Comparison of ENCODE assay signal across 1 cellular context in genomic region chr3:150727653-150728502, GRCh38.
TF ChIP-seq lines count a peak whose summit lies in the region.

No MANE protein-coding gene starts in this region.

TF ChIP-seq in K562, 482 proteins besides CTCF, POLR2A, EP300 and RAD21 (continued from another document and continues in another):
- TF ChIP-seq, protein P1, sequence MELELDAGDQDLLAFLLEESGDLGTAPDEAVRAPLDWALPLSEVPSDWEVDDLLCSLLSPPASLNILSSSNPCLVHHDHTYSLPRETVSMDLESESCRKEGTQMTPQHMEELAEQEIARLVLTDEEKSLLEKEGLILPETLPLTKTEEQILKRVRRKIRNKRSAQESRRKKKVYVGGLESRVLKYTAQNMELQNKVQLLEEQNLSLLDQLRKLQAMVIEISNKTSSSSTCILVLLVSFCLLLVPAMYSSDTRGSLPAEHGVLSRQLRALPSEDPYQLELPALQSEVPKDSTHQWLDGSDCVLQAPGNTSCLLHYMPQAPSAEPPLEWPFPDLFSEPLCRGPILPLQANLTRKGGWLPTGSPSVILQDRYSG (tag; conservative IDR thresholded peaks at IDR 0.05; ENCODE audit: low read depth) = no peak; the same call in 1 of the 2 replicates
- TF ChIP-seq ZNF146 (CRISPR knock-in tag; IDR thresholded peaks at IDR 0.05; ENCODE audit: unreplicated experiment) (no peak), MCM3 (IDR thresholded peaks at IDR 0.05) (no peak), ZNF134 (CRISPR knock-in tag; conservative IDR thresholded peaks at IDR 0.05) (peak; percentile 28; the same call in 1 of the 2 replicates), MEIS2 (IDR thresholded peaks at IDR 0.05; ENCODE audit: partially characterized antibody) (peak; percentile 48), MAZ (CRISPR knock-in tag; conservative IDR thresholded peaks at IDR 0.05 in 1 of 2, IDR thresholded peaks at IDR 0.05 in 1 of 2) (no peak), SNIP1 (IDR thresholded peaks at IDR 0.05; ENCODE audit: low read depth) (no peak), SNRNP70 (optimal IDR thresholded peaks at IDR 0.05; ENCODE audit: low read depth, low read length) (no peak), CHD2 (IDR thresholded peaks at IDR 0.05; ENCODE audit: low read depth, low read length) (no peak), MEF2D (tag; conservative IDR thresholded peaks at IDR 0.05; ENCODE audit: low read depth) (no peak), CBX3 (IDR thresholded peaks at IDR 0.05; ENCODE audit: borderline replicate concordance in 1 of 2, low read length in 2 of 2) (peak in 1 of 2 experiments; percentile 36; a peak in 1 of 3 replicates), NR1H2 (CRISPR knock-in tag; IDR thresholded peaks at IDR 0.05) (no peak), NELFE (IDR thresholded peaks at IDR 0.05; ENCODE audit: insufficient read depth, insufficient read length) (no peak), NBN (IDR thresholded peaks at IDR 0.05; ENCODE audit: low read depth) (peak; percentile 65; the same call in 1 of the 2 replicates), CEBPG (CRISPR knock-in tag; IDR thresholded peaks at IDR 0.05) (peak; percentile 72; the same call in 1 of the 2 replicates), CEBPG (tag; conservative IDR thresholded peaks at IDR 0.05 in 1 of 2, IDR thresholded peaks at IDR 0.05 in 1 of 2) (no peak), CGGBP1 (CRISPR knock-in tag; IDR thresholded peaks at IDR 0.05) (no peak), TBL1XR1 (IDR thresholded peaks at IDR 0.05; ENCODE audit: low read length in 2 of 2) (no peak), KLF6 (CRISPR knock-in tag; IDR thresholded peaks at IDR 0.05; ENCODE audit: borderline replicate concordance) (no peak), NCOR1 (IDR thresholded peaks at IDR 0.05) (peak; percentile 72), ZBTB8A (IDR thresholded peaks at IDR 0.05; ENCODE audit: partially characterized antibody) (no peak), MYC (IDR thresholded peaks at IDR 0.05; ENCODE audit: low read depth, low read length) (no peak; the same call in 1 of the 2 replicates), MYC (CRISPR knock-in tag; IDR thresholded peaks at IDR 0.05; ENCODE audit: borderline replicate concordance, low read depth) (no peak), TAL1 (IDR thresholded peaks at IDR 0.05) (peak; percentile 77), MCM5 (IDR thresholded peaks at IDR 0.05; ENCODE audit: low read depth) (no peak), ATF1 (CRISPR knock-in tag; IDR thresholded peaks at IDR 0.05) (no peak), ATF1 (tag; IDR thresholded peaks at IDR 0.05) (peak; percentile 71), ZSCAN32 (CRISPR knock-in tag; IDR thresholded peaks at IDR 0.05) (no peak), STAT5A (IDR thresholded peaks at IDR 0.05; ENCODE audit: borderline replicate concordance, low read length) (peak; percentile 60; the same call in 1 of the 2 replicates), ARID1B (IDR thresholded peaks at IDR 0.05) (peak; percentile 91), ZNF140 (CRISPR knock-in tag; IDR thresholded peaks at IDR 0.05) (no peak), ARID3A (IDR thresholded peaks at IDR 0.05; ENCODE audit: borderline replicate concordance, low read depth, low read length) (no peak), ZNF311 (CRISPR knock-in tag; IDR thresholded peaks at IDR 0.05) (0 out of 2 replicates have a peak, but pooled peaks have one; percentile 8), RBM39 (optimal IDR thresholded peaks at IDR 0.05; ENCODE audit: low read depth, low read length) (no peak), MTA2 (IDR thresholded peaks at IDR 0.05; ENCODE audit: low read depth) (peak; percentile 61), ZFPM2 (CRISPR knock-in tag; IDR thresholded peaks at IDR 0.05) (no peak), FOSL1 (tag; conservative IDR thresholded peaks at IDR 0.05) (peak; percentile 39), PBX2 (CRISPR knock-in tag; IDR thresholded peaks at IDR 0.05; ENCODE audit: low read depth) (no peak), PBX2 (tag; conservative IDR thresholded peaks at IDR 0.05; ENCODE audit: low read depth) (no peak), EP400 (IDR thresholded peaks at IDR 0.05) (peak; percentile 37; the same call in 1 of the 2 replicates), HDAC1 (IDR thresholded peaks at IDR 0.05) (no peak), RBM17 (IDR thresholded peaks at IDR 0.05; ENCODE audit: borderline replicate concordance, low read depth, low read length) (no peak), SMAD1 (IDR thresholded peaks at IDR 0.05; ENCODE audit: low read depth, low read length, partially characterized antibody) (no peak), CCAR2 (IDR thresholded peaks at IDR 0.05; ENCODE audit: low read depth, low read length) (no peak), KAT8 (IDR thresholded peaks at IDR 0.05; ENCODE audit: low read depth) (no peak), SLC30A9 (CRISPR knock-in tag; IDR thresholded peaks at IDR 0.05) (no peak), NRF1 (conservative IDR thresholded peaks at IDR 0.05 in 1 of 2, IDR thresholded peaks at IDR 0.05 in 1 of 2) (peak in 1 of 2 experiments; percentile 48; a peak in 3 of 4 replicates)
- TF ChIP-seq, protein P2, sequence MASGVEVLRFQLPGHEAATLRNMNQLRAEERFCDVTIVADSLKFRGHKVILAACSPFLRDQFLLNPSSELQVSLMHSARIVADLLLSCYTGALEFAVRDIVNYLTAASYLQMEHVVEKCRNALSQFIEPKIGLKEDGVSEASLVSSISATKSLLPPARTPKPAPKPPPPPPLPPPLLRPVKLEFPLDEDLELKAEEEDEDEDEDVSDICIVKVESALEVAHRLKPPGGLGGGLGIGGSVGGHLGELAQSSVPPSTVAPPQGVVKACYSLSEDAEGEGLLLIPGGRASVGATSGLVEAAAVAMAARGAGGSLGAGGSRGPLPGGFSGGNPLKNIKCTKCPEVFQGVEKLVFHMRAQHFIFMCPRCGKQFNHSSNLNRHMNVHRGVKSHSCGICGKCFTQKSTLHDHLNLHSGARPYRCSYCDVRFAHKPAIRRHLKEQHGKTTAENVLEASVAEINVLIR (CRISPR knock-in tag; IDR thresholded peaks at IDR 0.05) = peak; percentile 20; the same call in 1 of the 2 replicates
- TF ChIP-seq, protein P3, sequence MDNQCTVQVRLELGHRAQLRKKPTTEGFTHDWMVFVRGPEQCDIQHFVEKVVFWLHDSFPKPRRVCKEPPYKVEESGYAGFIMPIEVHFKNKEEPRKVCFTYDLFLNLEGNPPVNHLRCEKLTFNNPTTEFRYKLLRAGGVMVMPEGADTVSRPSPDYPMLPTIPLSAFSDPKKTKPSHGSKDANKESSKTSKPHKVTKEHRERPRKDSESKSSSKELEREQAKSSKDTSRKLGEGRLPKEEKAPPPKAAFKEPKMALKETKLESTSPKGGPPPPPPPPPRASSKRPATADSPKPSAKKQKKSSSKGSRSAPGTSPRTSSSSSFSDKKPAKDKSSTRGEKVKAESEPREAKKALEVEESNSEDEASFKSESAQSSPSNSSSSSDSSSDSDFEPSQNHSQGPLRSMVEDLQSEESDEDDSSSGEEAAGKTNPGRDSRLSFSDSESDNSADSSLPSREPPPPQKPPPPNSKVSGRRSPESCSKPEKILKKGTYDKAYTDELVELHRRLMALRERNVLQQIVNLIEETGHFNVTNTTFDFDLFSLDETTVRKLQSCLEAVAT (IDR thresholded peaks at IDR 0.05) = peak in 1 of 2 experiments; percentile 48; a peak in 2 of 4 replicates
- TF ChIP-seq, protein P4, sequence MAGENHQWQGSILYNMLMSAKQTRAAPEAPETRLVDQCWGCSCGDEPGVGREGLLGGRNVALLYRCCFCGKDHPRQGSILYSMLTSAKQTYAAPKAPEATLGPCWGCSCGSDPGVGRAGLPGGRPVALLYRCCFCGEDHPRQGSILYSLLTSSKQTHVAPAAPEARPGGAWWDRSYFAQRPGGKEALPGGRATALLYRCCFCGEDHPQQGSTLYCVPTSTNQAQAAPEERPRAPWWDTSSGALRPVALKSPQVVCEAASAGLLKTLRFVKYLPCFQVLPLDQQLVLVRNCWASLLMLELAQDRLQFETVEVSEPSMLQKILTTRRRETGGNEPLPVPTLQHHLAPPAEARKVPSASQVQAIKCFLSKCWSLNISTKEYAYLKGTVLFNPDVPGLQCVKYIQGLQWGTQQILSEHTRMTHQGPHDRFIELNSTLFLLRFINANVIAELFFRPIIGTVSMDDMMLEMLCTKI (IDR thresholded peaks at IDR 0.05; ENCODE audit: partially characterized antibody) = no peak
- TF ChIP-seq, protein P5, sequence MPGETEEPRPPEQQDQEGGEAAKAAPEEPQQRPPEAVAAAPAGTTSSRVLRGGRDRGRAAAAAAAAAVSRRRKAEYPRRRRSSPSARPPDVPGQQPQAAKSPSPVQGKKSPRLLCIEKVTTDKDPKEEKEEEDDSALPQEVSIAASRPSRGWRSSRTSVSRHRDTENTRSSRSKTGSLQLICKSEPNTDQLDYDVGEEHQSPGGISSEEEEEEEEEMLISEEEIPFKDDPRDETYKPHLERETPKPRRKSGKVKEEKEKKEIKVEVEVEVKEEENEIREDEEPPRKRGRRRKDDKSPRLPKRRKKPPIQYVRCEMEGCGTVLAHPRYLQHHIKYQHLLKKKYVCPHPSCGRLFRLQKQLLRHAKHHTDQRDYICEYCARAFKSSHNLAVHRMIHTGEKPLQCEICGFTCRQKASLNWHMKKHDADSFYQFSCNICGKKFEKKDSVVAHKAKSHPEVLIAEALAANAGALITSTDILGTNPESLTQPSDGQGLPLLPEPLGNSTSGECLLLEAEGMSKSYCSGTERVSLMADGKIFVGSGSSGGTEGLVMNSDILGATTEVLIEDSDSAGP (CRISPR knock-in tag; IDR thresholded peaks at IDR 0.05) = no peak
- TF ChIP-seq, protein P6, sequence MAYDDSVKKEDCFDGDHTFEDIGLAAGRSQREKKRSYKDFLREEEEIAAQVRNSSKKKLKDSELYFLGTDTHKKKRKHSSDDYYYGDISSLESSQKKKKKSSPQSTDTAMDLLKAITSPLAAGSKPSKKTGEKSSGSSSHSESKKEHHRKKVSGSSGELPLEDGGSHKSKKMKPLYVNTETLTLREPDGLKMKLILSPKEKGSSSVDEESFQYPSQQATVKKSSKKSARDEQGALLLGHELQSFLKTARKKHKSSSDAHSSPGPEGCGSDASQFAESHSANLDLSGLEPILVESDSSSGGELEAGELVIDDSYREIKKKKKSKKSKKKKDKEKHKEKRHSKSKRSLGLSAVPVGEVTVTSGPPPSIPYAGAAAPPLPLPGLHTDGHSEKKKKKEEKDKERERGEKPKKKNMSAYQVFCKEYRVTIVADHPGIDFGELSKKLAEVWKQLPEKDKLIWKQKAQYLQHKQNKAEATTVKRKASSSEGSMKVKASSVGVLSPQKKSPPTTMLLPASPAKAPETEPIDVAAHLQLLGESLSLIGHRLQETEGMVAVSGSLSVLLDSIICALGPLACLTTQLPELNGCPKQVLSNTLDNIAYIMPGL (CRISPR knock-in tag; IDR thresholded peaks at IDR 0.05) = no peak
- TF ChIP-seq, protein P7, sequence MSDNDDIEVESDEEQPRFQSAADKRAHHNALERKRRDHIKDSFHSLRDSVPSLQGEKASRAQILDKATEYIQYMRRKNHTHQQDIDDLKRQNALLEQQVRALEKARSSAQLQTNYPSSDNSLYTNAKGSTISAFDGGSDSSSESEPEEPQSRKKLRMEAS (CRISPR knock-in tag; IDR thresholded peaks at IDR 0.05) = no peak
- TF ChIP-seq, protein P8, sequence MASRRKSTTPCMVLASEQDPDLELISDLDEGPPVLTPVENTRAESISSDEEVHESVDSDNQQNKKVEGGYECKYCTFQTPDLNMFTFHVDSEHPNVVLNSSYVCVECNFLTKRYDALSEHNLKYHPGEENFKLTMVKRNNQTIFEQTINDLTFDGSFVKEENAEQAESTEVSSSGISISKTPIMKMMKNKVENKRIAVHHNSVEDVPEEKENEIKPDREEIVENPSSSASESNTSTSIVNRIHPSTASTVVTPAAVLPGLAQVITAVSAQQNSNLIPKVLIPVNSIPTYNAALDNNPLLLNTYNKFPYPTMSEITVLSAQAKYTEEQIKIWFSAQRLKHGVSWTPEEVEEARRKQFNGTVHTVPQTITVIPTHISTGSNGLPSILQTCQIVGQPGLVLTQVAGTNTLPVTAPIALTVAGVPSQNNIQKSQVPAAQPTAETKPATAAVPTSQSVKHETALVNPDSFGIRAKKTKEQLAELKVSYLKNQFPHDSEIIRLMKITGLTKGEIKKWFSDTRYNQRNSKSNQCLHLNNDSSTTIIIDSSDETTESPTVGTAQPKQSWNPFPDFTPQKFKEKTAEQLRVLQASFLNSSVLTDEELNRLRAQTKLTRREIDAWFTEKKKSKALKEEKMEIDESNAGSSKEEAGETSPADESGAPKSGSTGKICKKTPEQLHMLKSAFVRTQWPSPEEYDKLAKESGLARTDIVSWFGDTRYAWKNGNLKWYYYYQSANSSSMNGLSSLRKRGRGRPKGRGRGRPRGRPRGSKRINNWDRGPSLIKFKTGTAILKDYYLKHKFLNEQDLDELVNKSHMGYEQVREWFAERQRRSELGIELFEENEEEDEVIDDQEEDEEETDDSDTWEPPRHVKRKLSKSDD (conservative IDR thresholded peaks at IDR 0.05; ENCODE audit: low read length) = no peak
